ENCODE assay signal across 8 cellular contexts in the genomic region with DNA sequence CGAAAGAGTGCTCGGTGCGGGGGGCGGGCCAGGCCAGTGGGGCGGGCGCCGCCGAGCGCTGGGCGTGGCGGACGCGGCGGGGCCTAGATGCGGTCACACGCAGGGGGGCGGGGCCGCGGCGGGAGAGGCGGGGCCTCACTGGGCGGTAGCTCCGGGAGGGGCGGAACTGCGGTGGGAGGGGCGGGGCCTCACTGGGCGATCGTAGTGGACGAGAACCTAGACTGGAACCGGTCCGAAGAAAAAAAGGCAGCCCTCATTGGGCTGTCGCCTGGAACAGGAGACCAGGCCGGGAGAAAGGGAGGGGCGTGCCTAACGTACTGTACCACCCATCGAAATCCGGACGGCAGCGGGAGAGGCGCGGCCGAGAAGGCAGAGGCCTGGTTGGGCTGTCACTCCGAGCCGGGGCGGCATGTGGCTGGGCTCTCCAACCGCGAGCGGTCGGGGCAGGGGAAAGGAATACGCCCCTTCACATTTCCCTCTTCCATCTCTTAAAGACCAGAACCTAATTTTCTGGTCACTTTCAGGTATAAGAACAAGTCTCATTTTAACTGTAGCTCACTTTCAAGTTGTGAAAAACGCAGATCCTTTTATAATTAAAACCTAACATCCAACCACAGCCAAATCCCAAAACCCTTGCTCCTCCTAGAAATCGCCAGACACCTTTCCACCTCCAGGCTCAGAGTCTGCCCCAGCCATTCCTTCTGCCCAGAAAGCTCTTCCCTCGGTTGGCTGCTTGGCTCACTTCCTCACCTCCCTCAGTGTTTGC. TPM values are rescaled to one million over a fixed set of nuclear protein-coding genes. Genes with fewer than 3 reads are reported as not detected.
A peak's percentile ranks its signal among the peaks of the same experiment; 100 is the strongest.
DNase-seq lines count a peak whose midpoint lies in the region; ATAC-seq and TF ChIP-seq lines count a peak whose summit lies in the region.

A gene with protein sequence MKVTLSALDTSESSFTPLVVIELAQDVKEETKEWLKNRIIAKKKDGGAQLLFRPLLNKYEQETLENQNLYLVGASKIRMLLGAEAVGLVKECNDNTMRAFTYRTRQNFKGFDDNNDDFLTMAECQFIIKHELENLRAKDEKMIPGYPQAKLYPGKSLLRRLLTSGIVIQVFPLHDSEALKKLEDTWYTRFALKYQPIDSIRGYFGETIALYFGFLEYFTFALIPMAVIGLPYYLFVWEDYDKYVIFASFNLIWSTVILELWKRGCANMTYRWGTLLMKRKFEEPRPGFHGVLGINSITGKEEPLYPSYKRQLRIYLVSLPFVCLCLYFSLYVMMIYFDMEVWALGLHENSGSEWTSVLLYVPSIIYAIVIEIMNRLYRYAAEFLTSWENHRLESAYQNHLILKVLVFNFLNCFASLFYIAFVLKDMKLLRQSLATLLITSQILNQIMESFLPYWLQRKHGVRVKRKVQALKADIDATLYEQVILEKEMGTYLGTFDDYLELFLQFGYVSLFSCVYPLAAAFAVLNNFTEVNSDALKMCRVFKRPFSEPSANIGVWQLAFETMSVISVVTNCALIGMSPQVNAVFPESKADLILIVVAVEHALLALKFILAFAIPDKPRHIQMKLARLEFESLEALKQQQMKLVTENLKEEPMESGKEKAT (minus strand): TSS at position 38 of the 766 bp plus-strand sequence. CDS start 16,159 bp downstream, outside the sequence.

- H3K9me3 ChIP-seq in smooth muscle cell (replicated peaks; ENCODE audit: low read depth) = no peaks in the 10 kb centered on the region

- H3K4me1 ChIP-seq in smooth muscle cell (ENCODE audit: low read depth) = peaks cover 13% of the 10 kb centered on the region

- TF ChIP-seq CTCF in smooth muscle cell (IDR thresholded peaks at IDR 0.05; ENCODE audit: borderline replicate concordance, insufficient read depth, poor library complexity, severe bottlenecking) = no peak

- peak; percentile 95 for ATAC-seq in GM19023 (IDR thresholded peaks at IDR 0.05; ENCODE audit: unreplicated experiment)
- peak; percentile 95 for ATAC-seq in HG03196 (IDR thresholded peaks at IDR 0.05; ENCODE audit: unreplicated experiment)

- H3K27ac Mint-ChIP-seq in immature natural killer cell = peak within 1 kb of the TSS; percentile 64 to 89 (median 83)

- peaks cover 32% of the 10 kb centered on the region for H4K20me1 ChIP-seq in smooth muscle cell (ENCODE audit: low read depth)

- no peaks in the 10 kb centered on the region for H3K27me3 ChIP-seq in smooth muscle cell (ENCODE audit: low read depth)

- peaks cover 0 to 18% (median 8%) of the 10 kb centered on the region in 3 donors for H3K27me3 Mint-ChIP-seq in immature natural killer cell (ENCODE audit: low read depth in 3 of 3)

- DNase-seq in AG08396 (ENCODE audit: low spot score) (peak; percentile 97), NCI-H345 (lab: John Stamatoyannopoulos, UW) (peak; percentile 96), immature natural killer cell (peak; percentile 93 to 95 (median 94)), smooth muscle cell (lab: John Stamatoyannopoulos, UW; ENCODE audit: unreplicated experiment) (peak; percentile 95)
- DNase-seq in activated CD4-positive, CD25-positive, alpha-beta regulatory T cell (lab: John Stamatoyannopoulos, UW) = peak; percentile 91 to 95 (median 92)
- peak; percentile 90 for DNase-seq in central memory CD4-positive, alpha-beta T cell

- H3K4me2 ChIP-seq in smooth muscle cell = peak within 1 kb of the TSS; percentile 91

- no peaks in the 10 kb centered on the region for H3K36me3 Mint-ChIP-seq in immature natural killer cell

- 1% methylated on average over 22 of the region's 53 CpGs for WGBS in smooth muscle cell (ENCODE audit: low lambda C conversion rate)

- peak within 1 kb of the TSS; percentile 82 for H3K9ac ChIP-seq in smooth muscle cell (ENCODE audit: low read depth)

- H3K9me3 Mint-ChIP-seq in immature natural killer cell = no peaks in the 10 kb centered on the region

- peaks cover 15 to 34% of the 10 kb centered on the region in 2 donors for H3K4me1 Mint-ChIP-seq in immature natural killer cell

- peaks cover 12% of the 10 kb centered on the region for H3K79me2 ChIP-seq in smooth muscle cell (ENCODE audit: low read depth)

- peak within 1 kb of the TSS; percentile 59 for H3K27ac ChIP-seq in smooth muscle cell (ENCODE audit: low read depth)

- H3F3A ChIP-seq in smooth muscle cell (ENCODE audit: low read depth) = no peaks in the 10 kb centered on the region

- H2AFZ ChIP-seq in smooth muscle cell (ENCODE audit: low read depth) = peak within 1 kb of the TSS; percentile 98

- peak within 1 kb of the TSS; percentile 98 for H3K4me3 ChIP-seq in smooth muscle cell

- H3K4me3 Mint-ChIP-seq in immature natural killer cell = peak within 1 kb of the TSS; percentile 87 to 95 (median 90)

- no peaks in the 10 kb centered on the region for H3K36me3 ChIP-seq in smooth muscle cell (ENCODE audit: low read depth)

RNA-seq across cellular contexts. Expression of the gene that starts here (rescaled TPM):
- polyA plus RNA-seq in immature natural killer cell (1 to 10 TPM; 8.7 to 9.9 (median 8.8) TPM), smooth muscle cell (19.2 and 23.8 TPM in 2 replicates)
- 19.3 and 25.3 TPM in 2 replicates for total RNA-seq in smooth muscle cell

Comparison
In these comparisons a context has a peak if more than half of its experiments do, and no peak if none do; other contexts are left out.
1. Peak in every context shown above with its lines: DNase-seq, ATAC-seq, H3K4me3 ChIP-seq and H3K27ac ChIP-seq.